In genomic region chr19:55671054-55671378, GRCh38 we compare ENCODE assay signal across 18 cellular contexts. TPM values are rescaled to one million over a fixed set of nuclear protein-coding genes. Genes with fewer than 3 reads are reported as not detected.
DNase-seq lines count a peak whose midpoint lies in the region; ATAC-seq and TF ChIP-seq lines count a peak whose summit lies in the region.
"Had no signal": no experiment of that assay in that cellular context is flagged by ENCODE, and none has a peak within 500 bp of the region (broad histone marks: within the 10 kb centered on the region; RNA-seq: fewer than 3 reads in every experiment).

No MANE protein-coding gene starts in this region.

- H3K36me3 Mint-ChIP-seq in CD4-positive, alpha-beta T cell (ENCODE audit: low read depth) = peaks cover 79% of the 10 kb centered on the region
- H3K36me3 Mint-ChIP-seq in GM23338 (ENCODE audit: low read depth) = peaks cover 83% of the 10 kb centered on the region
- H3K36me3 Mint-ChIP-seq in activated naive CD8-positive, alpha-beta T cell treated with anti-CD3 and anti-CD28 coated beads for 36 hours = peaks cover 20% of the 10 kb centered on the region
- H3K36me3 Mint-ChIP-seq in nephron progenitor cell (ENCODE audit: low read depth) = peaks cover 33% of the 10 kb centered on the region

- CTCF ChIA-PET in CD4-positive, alpha-beta T cell (lab: Charles Lee) = interaction anchor here (0.6 to 1.5 kb wide), 3 partner anchors 14 to 167 kb away, joined by 3 to 10 read pairs (median 5); no protein-coding TSS in a partner anchor

- H2AFZ ChIP-seq in GM23338 = no peak overlapping the region

- peaks cover 25% of the 10 kb centered on the region for H3K4me1 ChIP-seq in GM23338 (ENCODE audit: insufficient read depth)
- peaks cover 18% of the 10 kb centered on the region for H3K4me1 ChIP-seq in vagina

- no peaks in the 10 kb centered on the region for H3K9me2 ChIP-seq in GM23338 (ENCODE audit: insufficient read depth)

- ATAC-seq in CD4-positive, alpha-beta T cell (ENCODE audit: poor library complexity) = no peak
- ATAC-seq in GM23338 (no peak), HG02884 (IDR thresholded peaks at IDR 0.05; ENCODE audit: unreplicated experiment) (no peak)
- ATAC-seq: activated CD8-positive, alpha-beta memory T cell treated with anti-CD3 and anti-CD28 coated beads, Interleukin-2, amount 10 ng/mL, durations not matched to agents 7 days and 5 days; gastroesophageal sphincter had no signal

- peaks cover 69% of the 10 kb centered on the region for H3K79me2 ChIP-seq in GM23338 (replicated peaks; ENCODE audit: insufficient read depth)

- H3K4me2 ChIP-seq in GM23338 = no peak overlapping the region

- no peak for DNase-seq in CD4-positive, alpha-beta T cell
- DNase-seq in GM23338 (ENCODE audit: low spot score) = no peak
- DNase-seq in activated naive CD8-positive, alpha-beta T cell treated with anti-CD3 and anti-CD28 coated beads for 36 hours = no peak
- no peak for DNase-seq in nephron progenitor cell
- no peak for DNase-seq in vagina (ENCODE audit: extremely low spot score in 2 of 2)
- DNase-seq in DMS53 (lab: John Stamatoyannopoulos, UW) = no peak
- DNase-seq: activated CD8-positive, alpha-beta memory T cell treated with anti-CD3 and anti-CD28 coated beads, Interleukin-2, amount 10 ng/mL, durations not matched to agents 7 days and 5 days; DMS 273 treated with DMSO at 0.1 percent for 48 hours; effector CD4-positive, alpha-beta T cell; naive B cell; NCI-H2171; stimulated activated CD4-positive, alpha-beta T cell treated with anti-CD3 and anti-CD28 coated beads, Interleukin-1b, Interleukin-23, amount 100 ng/mL, for 48 hours; stimulated activated naive CD4-positive, alpha-beta T cell had no signal

- POLR2A ChIA-PET in CD4-positive, alpha-beta T cell (lab: Charles Lee) = interaction anchor here (1.0 to 2.0 kb wide), 4 partner anchors 14 to 72 kb away, joined by 3 to 9 read pairs (median 6); partner anchors contain the start of genes FIZ1 and U2AF2

- no peaks in the 10 kb centered on the region for H3K27me3 Mint-ChIP-seq in CD4-positive, alpha-beta T cell
- H3K27me3 Mint-ChIP-seq in GM23338 (ENCODE audit: insufficient read depth, low read depth, poor library complexity) (peaks cover 46% of the 10 kb centered on the region), nephron progenitor cell (ENCODE audit: low read depth, poor library complexity) (peaks cover 3% of the 10 kb centered on the region)
- no peaks in the 10 kb centered on the region for H3K27me3 Mint-ChIP-seq in activated naive CD8-positive, alpha-beta T cell treated with anti-CD3 and anti-CD28 coated beads for 36 hours
- H3K27me3 Mint-ChIP-seq: activated CD8-positive, alpha-beta memory T cell treated with anti-CD3 and anti-CD28 coated beads, Interleukin-2, amount 10 ng/mL, durations not matched to agents 7 days and 5 days; naive B cell had no signal

- no peaks in the 10 kb centered on the region for H3K27me3 ChIP-seq in CD4-positive, alpha-beta T cell (ENCODE audit: control insufficient read depth, insufficient read depth, low read length)
- H3K27me3 ChIP-seq in GM23338 (ENCODE audit: insufficient read depth) = no peaks in the 10 kb centered on the region
- H3K27me3 ChIP-seq in vagina = no peaks in the 10 kb centered on the region
- H3K27me3 ChIP-seq: esophagus muscularis mucosa, gastroesophageal sphincter, MG63, tibial nerve had no signal

- peak overlapping the region; percentile 31 for H3K4me3 Mint-ChIP-seq in CD4-positive, alpha-beta T cell
- H3K4me3 Mint-ChIP-seq in GM23338 = peak overlapping the region; percentile 7; the same call in 1 of the 3 replicates
- no peak overlapping the region for H3K4me3 Mint-ChIP-seq in activated naive CD8-positive, alpha-beta T cell treated with anti-CD3 and anti-CD28 coated beads for 36 hours
- H3K4me3 Mint-ChIP-seq in nephron progenitor cell = no peak overlapping the region
- H3K4me3 Mint-ChIP-seq: activated CD8-positive, alpha-beta memory T cell treated with anti-CD3 and anti-CD28 coated beads, Interleukin-2, amount 10 ng/mL, durations not matched to agents 7 days and 5 days had no signal

- H3K4me1 Mint-ChIP-seq in CD4-positive, alpha-beta T cell (ENCODE audit: low read depth) = peaks cover 23% of the 10 kb centered on the region
- H3K4me1 Mint-ChIP-seq in GM23338 (peaks cover 33% of the 10 kb centered on the region), nephron progenitor cell (peaks cover 43% of the 10 kb centered on the region)
- H3K4me1 Mint-ChIP-seq in activated naive CD8-positive, alpha-beta T cell treated with anti-CD3 and anti-CD28 coated beads for 36 hours = peaks cover 51% of the 10 kb centered on the region

- H3F3A ChIP-seq in GM23338 (replicated peaks; ENCODE audit: low read depth) = peaks cover 47% of the 10 kb centered on the region

- H3K9me3 Mint-ChIP-seq in CD4-positive, alpha-beta T cell = no peaks in the 10 kb centered on the region
- H3K9me3 Mint-ChIP-seq in GM23338 (peaks cover 9% of the 10 kb centered on the region; the same call in 2 of the 3 replicates), nephron progenitor cell (no peaks in the 10 kb centered on the region)
- no peaks in the 10 kb centered on the region for H3K9me3 Mint-ChIP-seq in activated naive CD8-positive, alpha-beta T cell treated with anti-CD3 and anti-CD28 coated beads for 36 hours
- H3K9me3 Mint-ChIP-seq: naive B cell had no signal

- TF ChIP-seq POLR2A in vagina (IDR thresholded peaks at IDR 0.05) = no peak

- intact Hi-C loops in CD4-positive, alpha-beta T cell (cut with DNase I, micrococcal nuclease) = loop anchor here in 1 of 2 experiments (2.0 to 10.0 kb wide), 2 partner anchors 14 to 644 kb away; partner anchors contain the start of gene ZSCAN5A
- intact Hi-C loops in vagina (cut with DNase I) = no loop called here

- no peak overlapping the region for H3K27ac ChIP-seq in CD4-positive, alpha-beta T cell (ENCODE audit: low read depth, low read length)
- H3K27ac ChIP-seq in GM23338 (ENCODE audit: low read depth) = peak overlapping the region; percentile 90
- no peak overlapping the region for H3K27ac ChIP-seq in vagina
- H3K27ac ChIP-seq: esophagus muscularis mucosa, gastroesophageal sphincter, tibial nerve had no signal

- H3K4me3 ChIP-seq in GM23338 (no peak overlapping the region), vagina (no peak overlapping the region)
- H3K4me3 ChIP-seq: esophagus muscularis mucosa, gastroesophageal sphincter, MG63, tibial nerve had no signal

- peaks cover 37% of the 10 kb centered on the region for H4K20me1 ChIP-seq in GM23338 (replicated peaks; ENCODE audit: insufficient read depth)

- peaks cover 17% of the 10 kb centered on the region for H3K36me3 ChIP-seq in GM23338 (ENCODE audit: insufficient read depth)
- peaks cover 0 to 62% of the 10 kb centered on the region in 2 donors for H3K36me3 ChIP-seq in vagina

- H3K9me3 ChIP-seq in CD4-positive, alpha-beta T cell (ENCODE audit: control insufficient read depth, low read length) = no peaks in the 10 kb centered on the region
- H3K9me3 ChIP-seq in vagina = no peaks in the 10 kb centered on the region
- H3K9me3 ChIP-seq: esophagus muscularis mucosa, gastroesophageal sphincter, MG63, tibial nerve had no signal

- no peak for TF ChIP-seq CTCF in CD4-positive, alpha-beta T cell (IDR thresholded peaks at IDR 0.05)
- TF ChIP-seq CTCF in GM23338 (conservative IDR thresholded peaks at IDR 0.05; ENCODE audit: low read depth in 2 of 2) (no peak), nephron progenitor cell (IDR thresholded peaks at IDR 0.05) (no peak), vagina (IDR thresholded peaks at IDR 0.05) (no peak)

- H3K27ac Mint-ChIP-seq in CD4-positive, alpha-beta T cell = peak overlapping the region; percentile 76
- H3K27ac Mint-ChIP-seq in GM23338 = peak overlapping the region; percentile 25
- peak overlapping the region; percentile 23 for H3K27ac Mint-ChIP-seq in activated naive CD8-positive, alpha-beta T cell treated with anti-CD3 and anti-CD28 coated beads for 36 hours
- H3K27ac Mint-ChIP-seq in nephron progenitor cell = peak overlapping the region; percentile 70
- H3K27ac Mint-ChIP-seq: activated CD8-positive, alpha-beta memory T cell treated with anti-CD3 and anti-CD28 coated beads, Interleukin-2, amount 10 ng/mL, durations not matched to agents 7 days and 5 days had no signal

TF ChIP-seq in GM23338, 12 proteins besides CTCF, POLR2A, EP300 and RAD21 (continues in another document):
- TF ChIP-seq POLR2AphosphoS5 (IDR thresholded peaks at IDR 0.05; ENCODE audit: low read depth) (no peak), CREB1 (CRISPR knock-in tag; IDR thresholded peaks at IDR 0.05; ENCODE audit: low read depth) (no peak), STAT1 (IDR thresholded peaks at IDR 0.05; ENCODE audit: unreplicated experiment) (no peak)

RNA-seq across cellular contexts. Expression of gene EPN1, which starts 4.0 kb away (rescaled TPM):
- total RNA-seq in CD4-positive, alpha-beta T cell = 10 to 100 TPM; 39.0 to 40.5 TPM
- 208 and 223 TPM in 2 replicates for total RNA-seq in GM23338 (2014; rRNA removed; shearing (Covaris generic))
- polyA plus RNA-seq in GM23338 (2016; fragmentation: Nextera tagmentation; extraction: Ambion mirVana) = 47.1 and 48.9 TPM in 2 replicates
- 10 to 100 TPM; 37.1 to 39.5 TPM for total RNA-seq in activated naive CD8-positive, alpha-beta T cell treated with anti-CD3 and anti-CD28 coated beads for 36 hours
- 43.7 TPM for total RNA-seq in vagina

RNA-seq across cellular contexts. Expression of gene U2AF2, which starts 16.2 kb away (rescaled TPM):
- 100 to 1,000 TPM; 209 to 212 TPM for total RNA-seq in CD4-positive, alpha-beta T cell
- total RNA-seq in GM23338 (2014; rRNA removed; shearing (Covaris generic)) = 233 and 234 TPM in 2 replicates
- 73.1 and 75.2 TPM in 2 replicates for polyA plus RNA-seq in GM23338 (2016; fragmentation: Nextera tagmentation; extraction: Ambion mirVana)
- total RNA-seq in activated naive CD8-positive, alpha-beta T cell treated with anti-CD3 and anti-CD28 coated beads for 36 hours = 100 to 1,000 TPM; 341 to 345 TPM
- 145 TPM for total RNA-seq in vagina

RNA-seq across cellular contexts. Expression of gene CCDC106, which starts 23.0 kb away (rescaled TPM):
- 1 to 10 TPM; 1.7 to 1.8 TPM for total RNA-seq in CD4-positive, alpha-beta T cell
- 8.2 and 12.0 TPM in 2 replicates for total RNA-seq in GM23338 (2014; rRNA removed; shearing (Covaris generic))
- polyA plus RNA-seq in GM23338 (2016; fragmentation: Nextera tagmentation; extraction: Ambion mirVana) = 17.6 and 19.9 TPM in 2 replicates
- 10 to 100 TPM; 10.9 to 12.0 TPM for total RNA-seq in activated naive CD8-positive, alpha-beta T cell treated with anti-CD3 and anti-CD28 coated beads for 36 hours
- total RNA-seq in vagina = 8.3 TPM

RNA-seq across cellular contexts. Expression of gene ZNF581, which starts 27.6 kb away (rescaled TPM):
- 10 to 100 TPM; 23.1 to 24.7 TPM for total RNA-seq in CD4-positive, alpha-beta T cell
- total RNA-seq in GM23338 (2014; rRNA removed; shearing (Covaris generic)) = 67.2 and 87.6 TPM in 2 replicates
- 48.5 and 50.7 TPM in 2 replicates for polyA plus RNA-seq in GM23338 (2016; fragmentation: Nextera tagmentation; extraction: Ambion mirVana)
- 10 to 100 TPM; 39.9 to 42.3 TPM for total RNA-seq in activated naive CD8-positive, alpha-beta T cell treated with anti-CD3 and anti-CD28 coated beads for 36 hours
- total RNA-seq in vagina = 15.5 TPM

RNA-seq across cellular contexts. Expression of gene ZNF580, which starts 30.2 kb away (rescaled TPM):
- total RNA-seq in CD4-positive, alpha-beta T cell = 10 to 100 TPM; 45.2 to 46.6 TPM
- total RNA-seq in GM23338 (2014; rRNA removed; shearing (Covaris generic)) = 10.9 and 18.7 TPM in 2 replicates
- polyA plus RNA-seq in GM23338 (2016; fragmentation: Nextera tagmentation; extraction: Ambion mirVana) = 23.6 and 23.9 TPM in 2 replicates
- 10 to 100 TPM; 29.6 to 30.6 TPM for total RNA-seq in activated naive CD8-positive, alpha-beta T cell treated with anti-CD3 and anti-CD28 coated beads for 36 hours
- total RNA-seq in vagina = 30.9 TPM

Comparison
In these comparisons a context has a peak if more than half of its experiments do, and no peak if none do; other contexts are left out.
1. H3K27ac Mint-ChIP-seq: peak in every context shown above with its lines; median percentile 76 in CD4-positive, alpha-beta T cell; 70 in nephron progenitor cell; 25 in GM23338; 23 in activated naive CD8-positive, alpha-beta T cell treated with anti-CD3 and anti-CD28 coated beads for 36 hours.
2. H3K4me3 Mint-ChIP-seq: peak in CD4-positive, alpha-beta T cell (single experiment) and GM23338 (single experiment); none in activated naive CD8-positive, alpha-beta T cell treated with anti-CD3 and anti-CD28 coated beads for 36 hours (single experiment) and nephron progenitor cell (single experiment).